9 cellular contexts compared by ENCODE assay signal in the genomic region with DNA sequence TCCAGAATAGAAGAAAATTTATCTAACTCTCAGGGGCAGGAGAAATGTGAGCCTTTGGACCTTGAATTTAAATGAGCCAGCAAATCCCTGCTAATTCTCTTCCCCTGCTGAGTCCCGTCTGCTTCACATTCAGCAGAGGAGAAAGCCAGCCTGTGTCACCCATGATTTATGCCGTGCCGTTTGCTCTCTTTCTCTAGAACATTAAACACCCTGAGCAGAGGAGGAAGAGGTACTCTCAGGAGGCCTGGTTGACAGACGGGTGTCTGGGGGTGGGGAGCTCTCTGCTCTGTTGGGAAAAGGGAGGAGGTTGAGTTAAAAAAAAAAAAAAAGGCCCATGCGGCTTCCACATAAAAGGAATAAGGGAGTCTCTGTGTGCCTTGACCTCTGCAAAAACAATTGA. TPM values are rescaled to one million over a fixed set of nuclear protein-coding genes. Genes with fewer than 3 reads are reported as not detected.
DNase-seq lines count a peak whose midpoint lies in the region; ATAC-seq lines count a peak whose summit lies in the region.
"Had no signal": no experiment of that assay in that cellular context is flagged by ENCODE, and none has a peak within 500 bp of the region (broad histone marks: within the 10 kb centered on the region; RNA-seq: fewer than 3 reads in every experiment).

No MANE protein-coding gene starts in this region.

- ATAC-seq in HG02840 (IDR thresholded peaks at IDR 0.05; ENCODE audit: low FRiP score, unreplicated experiment) (no peak), Right ventricle myocardium inferior (no peak)
- ATAC-seq: T-helper 17 cell had no signal

- DNase-seq in NCI-H1092 treated with DMSO at 0.1 percent for 48 hours (lab: John Stamatoyannopoulos, UW) (peak; percentile 28), NCI-H82 (lab: John Stamatoyannopoulos, UW) (peak; percentile 93), iPS-NIHi11 (ENCODE audit: low spot score) (peak; percentile 28), putamen (ENCODE audit: low spot score) (peak; percentile 74), AG08395 (ENCODE audit: low spot score) (no peak), NCI-H2029 (lab: John Stamatoyannopoulos, UW) (no peak), Right ventricle myocardium inferior (ENCODE audit: missing footprints) (no peak)
- DNase-seq: T-helper 17 cell had no signal

- intact Hi-C loops in Right ventricle myocardium inferior (cut with DNase I): no loop called here

RNA-seq across cellular contexts. Expression of a gene that starts 11.3 kb away (rescaled TPM):
- 32.3 TPM for total RNA-seq in Right ventricle myocardium inferior

RNA-seq across cellular contexts. Expression of a gene that starts 33.6 kb away (rescaled TPM):
- total RNA-seq in Right ventricle myocardium inferior: 33.8 TPM

Comparison
In these comparisons a context has a peak if more than half of its experiments do, and no peak if none do; other contexts are left out.
1. DNase-seq: peak in NCI-H1092 treated with DMSO at 0.1 percent for 48 hours (single experiment), NCI-H82 (single experiment), iPS-NIHi11 (single experiment) and putamen (single experiment); none in AG08395 (single experiment), NCI-H2029 (single experiment) and Right ventricle myocardium inferior (single experiment).